1 cellular context compared by ENCODE assay signal in genomic region chr6:107690546-107690863, GRCh38.
TF ChIP-seq lines count a peak whose summit lies in the region.

No MANE protein-coding gene starts in this region.

TF ChIP-seq in SK-N-SH treated with all-trans-retinoic acid at 6 μM for 48 hours, 23 proteins besides CTCF, POLR2A, EP300 and RAD21 (continued from another document):
- TF ChIP-seq, protein P1, sequence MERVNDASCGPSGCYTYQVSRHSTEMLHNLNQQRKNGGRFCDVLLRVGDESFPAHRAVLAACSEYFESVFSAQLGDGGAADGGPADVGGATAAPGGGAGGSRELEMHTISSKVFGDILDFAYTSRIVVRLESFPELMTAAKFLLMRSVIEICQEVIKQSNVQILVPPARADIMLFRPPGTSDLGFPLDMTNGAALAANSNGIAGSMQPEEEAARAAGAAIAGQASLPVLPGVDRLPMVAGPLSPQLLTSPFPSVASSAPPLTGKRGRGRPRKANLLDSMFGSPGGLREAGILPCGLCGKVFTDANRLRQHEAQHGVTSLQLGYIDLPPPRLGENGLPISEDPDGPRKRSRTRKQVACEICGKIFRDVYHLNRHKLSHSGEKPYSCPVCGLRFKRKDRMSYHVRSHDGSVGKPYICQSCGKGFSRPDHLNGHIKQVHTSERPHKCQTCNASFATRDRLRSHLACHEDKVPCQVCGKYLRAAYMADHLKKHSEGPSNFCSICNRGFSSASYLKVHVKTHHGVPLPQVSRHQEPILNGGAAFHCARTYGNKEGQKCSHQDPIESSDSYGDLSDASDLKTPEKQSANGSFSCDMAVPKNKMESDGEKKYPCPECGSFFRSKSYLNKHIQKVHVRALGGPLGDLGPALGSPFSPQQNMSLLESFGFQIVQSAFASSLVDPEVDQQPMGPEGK (CRISPR knock-in tag; IDR thresholded peaks at IDR 0.05; ENCODE audit: borderline replicate concordance), result no peak
- TF ChIP-seq GLIS3 (CRISPR knock-in tag; IDR thresholded peaks at IDR 0.05) (no peak), ZNF565 (CRISPR knock-in tag; conservative IDR thresholded peaks at IDR 0.05; ENCODE audit: low read depth) (no peak), ZFP3 (CRISPR knock-in tag; IDR thresholded peaks at IDR 0.05) (no peak)
- TF ChIP-seq, protein P2, sequence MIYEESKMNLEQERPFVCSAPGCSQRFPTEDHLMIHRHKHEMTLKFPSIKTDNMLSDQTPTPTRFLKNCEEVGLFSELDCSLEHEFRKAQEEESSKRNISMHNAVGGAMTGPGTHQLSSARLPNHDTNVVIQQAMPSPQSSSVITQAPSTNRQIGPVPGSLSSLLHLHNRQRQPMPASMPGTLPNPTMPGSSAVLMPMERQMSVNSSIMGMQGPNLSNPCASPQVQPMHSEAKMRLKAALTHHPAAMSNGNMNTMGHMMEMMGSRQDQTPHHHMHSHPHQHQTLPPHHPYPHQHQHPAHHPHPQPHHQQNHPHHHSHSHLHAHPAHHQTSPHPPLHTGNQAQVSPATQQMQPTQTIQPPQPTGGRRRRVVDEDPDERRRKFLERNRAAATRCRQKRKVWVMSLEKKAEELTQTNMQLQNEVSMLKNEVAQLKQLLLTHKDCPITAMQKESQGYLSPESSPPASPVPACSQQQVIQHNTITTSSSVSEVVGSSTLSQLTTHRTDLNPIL (CRISPR knock-in tag; IDR thresholded peaks at IDR 0.05; ENCODE audit: low read depth), result no peak
